In the genomic region with DNA sequence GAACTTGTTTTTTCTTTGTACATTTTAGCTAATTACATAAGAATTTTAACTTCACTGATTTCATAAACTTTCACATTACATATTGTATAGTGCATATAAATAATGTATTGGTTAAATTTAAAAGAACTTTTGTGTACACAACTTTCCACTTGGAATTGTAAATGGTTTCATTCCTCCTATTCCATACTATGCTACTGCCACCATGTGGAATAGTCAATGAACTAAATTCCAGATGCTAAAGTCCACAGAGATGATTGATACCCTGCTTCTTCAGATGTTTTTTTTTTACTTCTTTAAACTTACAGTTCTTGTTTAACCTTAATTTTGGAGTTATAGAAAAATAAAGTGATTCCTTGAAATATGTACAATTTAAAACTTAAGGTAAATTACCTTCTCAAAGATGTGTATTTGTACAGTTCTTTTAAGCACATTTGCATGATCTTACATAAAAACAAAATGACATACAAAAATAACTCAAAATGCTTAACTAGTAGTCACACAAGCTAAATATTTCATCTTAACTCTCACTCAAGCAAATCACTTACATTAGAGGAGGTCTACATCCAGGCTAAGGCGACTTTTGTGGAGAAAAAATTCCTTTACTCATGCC, we compare ENCODE assay signal across 8 cellular contexts.
DNase-seq lines count a peak whose midpoint lies in the region; ATAC-seq and TF ChIP-seq lines count a peak whose summit lies in the region.

No MANE protein-coding gene starts in this region.

- H3K27me3 ChIP-seq in gastroesophageal sphincter: no peaks in the 10 kb centered on the region

- H3K27ac ChIP-seq in 22Rv1: peak overlapping the region; percentile 57
- H3K27ac ChIP-seq in gastroesophageal sphincter: no peak overlapping the region

- TF ChIP-seq CTCF in 22Rv1 (IDR thresholded peaks at IDR 0.05) (peak; percentile 92), GM12874 (IDR thresholded peaks at IDR 0.05; ENCODE audit: insufficient read depth, low read depth, low read length) (peak; percentile 7; the same call in 1 of the 2 replicates), gastroesophageal sphincter (IDR thresholded peaks at IDR 0.05) (peak in 3 of 4 experiments; percentile 11 to 44 (median 21))

- 67 to 87% methylated on average over 1 of the region's 1 CpG for WGBS in gastroesophageal sphincter (ENCODE audit: low coverage in 1 of 2), 2 donors

- no peaks in the 10 kb centered on the region for H3K36me3 ChIP-seq in gastroesophageal sphincter

- DNase-seq in RPMI8226: peak; percentile 27

- no peak for TF ChIP-seq EP300 in gastroesophageal sphincter (IDR thresholded peaks at IDR 0.05)

- TF ChIP-seq POLR2A in gastroesophageal sphincter (IDR thresholded peaks at IDR 0.05): no peak

- peaks cover 0 to 4% (median 0%) of the 10 kb centered on the region in 3 donors for H3K4me1 ChIP-seq in gastroesophageal sphincter

- no peaks in the 10 kb centered on the region for H3K9me3 ChIP-seq in gastroesophageal sphincter

- no peak for ATAC-seq in gastroesophageal sphincter
- no peak for ATAC-seq in HG02571 (IDR thresholded peaks at IDR 0.05; ENCODE audit: unreplicated experiment)
- no peak for ATAC-seq in HG02759 (IDR thresholded peaks at IDR 0.05; ENCODE audit: unreplicated experiment)
- ATAC-seq in HG03521 (IDR thresholded peaks at IDR 0.05; ENCODE audit: unreplicated experiment): no peak
- no peak for ATAC-seq in HG03520 (IDR thresholded peaks at IDR 0.05; ENCODE audit: unreplicated experiment)

- H3K4me3 ChIP-seq in gastroesophageal sphincter: no peak overlapping the region

Comparison
In these comparisons a context has a peak if more than half of its experiments do, and no peak if none do; other contexts are left out.
1. CTCF ChIP-seq: peak in every context shown above with its lines; median percentile 92 in 22Rv1; 21 in gastroesophageal sphincter; 7 in GM12874.